In genomic region chr12:131494741-131495524, GRCh38 we compare ENCODE assay signal across 22 cellular contexts.
"Had no signal": no experiment of that assay in that cellular context is flagged by ENCODE, and none has a peak within 500 bp of the region (broad histone marks: within the 10 kb centered on the region; RNA-seq: fewer than 3 reads in every experiment).

No MANE protein-coding gene starts in this region.

- H3K4me3 ChIP-seq: breast epithelium, heart left ventricle, mucosa of descending colon, thoracic aorta, upper lobe of left lung had no signal

- H3K27ac Mint-ChIP-seq: activated naive CD4-positive, alpha-beta T cell treated with anti-CD3 and anti-CD28 coated beads for 36 hours; activated naive CD8-positive, alpha-beta T cell treated with anti-CD3 and anti-CD28 coated beads, Interleukin-2, amount 10 ng/mL, durations not matched to agents 7 days and 5 days; activated T-helper 2 cell treated with anti-CD3 and anti-CD28 coated beads, Interferon-gamma antibody, Interleukin-2, Interleukin-4, amounts not matched to agents 10 μg/mL and 5 μg/mL and 100 μg/mL, durations not matched to agents 14 hours and 24 hours and 36 hours; memory B cell; nephron progenitor cell; T-helper 1 cell treated with Interleukin-12 subunit alpha and Interleukin-12 subunit beta and Interleukin-4 antibody, amounts not matched to agents 30 μg/mL and 1 μg/mL, for 36 hours had no signal

- H3K36me3 ChIP-seq: breast epithelium, heart left ventricle, thoracic aorta, upper lobe of left lung had no signal

- H3K36me3 Mint-ChIP-seq: activated naive CD8-positive, alpha-beta T cell treated with anti-CD3 and anti-CD28 coated beads, Interleukin-2, amount 10 ng/mL, durations not matched to agents 7 days and 5 days; memory B cell had no signal

- H3K4me1 Mint-ChIP-seq: memory B cell, nephron progenitor cell had no signal

- H3K4me3 Mint-ChIP-seq: activated naive CD4-positive, alpha-beta T cell treated with anti-CD3 and anti-CD28 coated beads for 36 hours; activated naive CD8-positive, alpha-beta T cell treated with anti-CD3 and anti-CD28 coated beads, Interleukin-2, amount 10 ng/mL, durations not matched to agents 7 days and 5 days; memory B cell; nephron progenitor cell; T-helper 1 cell treated with Interleukin-12 subunit alpha and Interleukin-12 subunit beta and Interleukin-4 antibody, amounts not matched to agents 30 μg/mL and 1 μg/mL, for 36 hours had no signal

- H3K27ac ChIP-seq: breast epithelium, heart left ventricle, thoracic aorta, upper lobe of left lung had no signal

- H3K9me3 ChIP-seq: breast epithelium, heart left ventricle, mucosa of descending colon, thoracic aorta, upper lobe of left lung had no signal

- H3K27me3 ChIP-seq: upper lobe of left lung had no signal

- H3K9me3 Mint-ChIP-seq: activated naive CD4-positive, alpha-beta T cell treated with anti-CD3 and anti-CD28 coated beads for 36 hours; activated naive CD8-positive, alpha-beta T cell treated with anti-CD3 and anti-CD28 coated beads, Interleukin-2, amount 10 ng/mL, durations not matched to agents 7 days and 5 days; activated T-helper 2 cell treated with anti-CD3 and anti-CD28 coated beads, Interferon-gamma antibody, Interleukin-2, Interleukin-4, amounts not matched to agents 10 μg/mL and 5 μg/mL and 100 μg/mL, durations not matched to agents 14 hours and 24 hours and 36 hours; memory B cell; nephron progenitor cell; T-helper 1 cell treated with Interleukin-12 subunit alpha and Interleukin-12 subunit beta and Interleukin-4 antibody, amounts not matched to agents 30 μg/mL and 1 μg/mL, for 36 hours had no signal

- H3K4me1 ChIP-seq: breast epithelium, upper lobe of left lung had no signal

- DNase-seq: activated CD4-positive, alpha-beta T cell treated with anti-CD3 and anti-CD28 coated beads for 4 hours; activated CD4-positive, alpha-beta T cell treated with anti-CD3 and anti-CD28 coated beads, Interleukin-2, amount 50 U/mL, for 48 hours; activated CD4-positive, CD25-positive, alpha-beta regulatory T cell; activated naive CD4-positive, alpha-beta T cell treated with anti-CD3 and anti-CD28 coated beads for 36 hours; activated naive CD8-positive, alpha-beta T cell treated with anti-CD3 and anti-CD28 coated beads, Interleukin-2, amount 10 ng/mL, durations not matched to agents 7 days and 5 days; amniotic stem cell; cerebellar nuclear complex; cortex of kidney; heart left ventricle; left cardiac atrium; mucosa of descending colon; nephron progenitor cell; nucleus accumbens; stimulated activated CD4-positive, alpha-beta T cell treated with anti-CD3 and anti-CD28 coated beads, Interleukin-4, amount 100 ng/mL, for 1 hour; stimulated activated naive CD4-positive, alpha-beta T cell; T1000 had no signal
